9 cellular contexts compared by ENCODE assay signal in the genomic region with DNA sequence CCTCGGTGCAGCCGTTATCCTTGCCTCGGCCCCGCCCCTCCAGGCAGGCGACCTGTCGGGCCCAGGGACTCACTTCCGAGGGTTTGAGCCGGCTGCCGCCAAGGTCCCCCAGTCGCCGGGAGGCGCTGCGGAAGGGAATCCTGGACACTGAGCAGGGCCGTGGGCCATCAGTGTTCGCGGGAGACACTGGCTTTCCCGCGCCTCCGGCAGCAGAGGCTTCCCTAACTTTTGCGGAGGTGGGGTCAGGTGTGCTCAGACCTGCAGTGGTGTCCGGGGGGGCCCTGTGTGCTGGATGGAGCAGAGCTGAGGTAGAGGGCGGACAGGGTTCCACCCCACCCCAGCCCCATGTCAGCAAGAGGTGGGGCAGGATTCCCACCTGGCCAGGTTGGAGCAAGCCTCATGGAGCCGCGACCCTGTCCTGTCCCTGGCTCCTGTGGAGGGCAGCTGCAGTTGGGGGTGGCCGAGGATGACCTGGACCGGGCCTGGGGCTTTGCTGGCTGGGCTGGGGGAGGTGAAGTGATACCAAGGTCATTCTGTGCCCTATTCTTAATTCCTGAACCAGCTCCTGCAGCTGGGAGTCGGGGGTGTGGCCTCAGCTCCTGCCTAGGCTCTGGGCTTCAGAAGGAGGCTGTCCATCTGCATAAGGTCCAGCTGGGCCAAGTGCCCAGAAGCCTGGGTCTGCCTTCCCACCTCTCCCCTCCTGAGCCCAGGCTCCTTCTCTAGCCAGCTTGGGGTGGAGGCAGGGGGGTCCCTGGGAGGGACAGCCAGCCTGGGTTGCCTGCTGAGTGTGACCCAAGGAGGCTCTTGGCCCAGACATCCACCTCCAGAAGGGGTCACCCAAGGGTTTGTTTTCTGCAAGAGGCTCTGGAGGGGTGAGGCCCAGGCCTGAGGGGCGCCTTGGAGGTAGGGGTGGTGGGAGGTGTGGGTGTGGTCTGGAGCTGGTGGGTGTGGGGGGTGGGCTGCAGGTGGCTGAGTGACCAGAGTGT. TPM values are rescaled to one million over a fixed set of nuclear protein-coding genes. Genes with fewer than 3 reads are reported as not detected.
DNase-seq lines count a peak whose midpoint lies in the region; ATAC-seq, FAIRE-seq and TF ChIP-seq lines count a peak whose summit lies in the region.
"Had no signal": no experiment of that assay in that cellular context is flagged by ENCODE, and none has a peak within 500 bp of the region (broad histone marks: within the 10 kb centered on the region; RNA-seq: fewer than 3 reads in every experiment).

No MANE protein-coding gene starts in this region.

- DNase-seq in activated CD4-positive, alpha-beta T cell treated with anti-CD3 and anti-CD28 coated beads, Interleukin-2, amount 10 ng/mL, durations not matched to agents 7 days and 5 days: peak; percentile 33
- no peak for DNase-seq in activated CD4-positive, alpha-beta T cell treated with anti-CD3 and anti-CD28 coated beads, Interleukin-2, amount 50 U/mL, for 48 hours
- DNase-seq in MM.1S (no peak), endodermal cell (peak; percentile 85), retinal pigment epithelial cell (ENCODE audit: low read depth) (no peak), anterior cingulate cortex (lab: John Stamatoyannopoulos, UW) (no peak), pancreas (no peak)
- DNase-seq in activated CD8-positive, alpha-beta memory T cell treated with anti-CD3 and anti-CD28 coated beads, Interleukin-2, amount 50 U/mL, for 4 hours: no peak
- DNase-seq: COR-L47 had no signal

- POLR2A ChIA-PET in activated CD4-positive, alpha-beta T cell treated with anti-CD3 and anti-CD28 coated beads, Interleukin-2, amount 10 ng/mL, durations not matched to agents 7 days and 5 days (lab: Charles Lee): no interaction called here

- peaks cover 5% of the 10 kb centered on the region for H3K4me1 Mint-ChIP-seq in activated CD4-positive, alpha-beta T cell treated with anti-CD3 and anti-CD28 coated beads, Interleukin-2, amount 10 ng/mL, durations not matched to agents 7 days and 5 days
- H3K4me1 Mint-ChIP-seq in endodermal cell: peaks cover 4% of the 10 kb centered on the region

- H3K27me3 Mint-ChIP-seq in activated CD4-positive, alpha-beta T cell treated with anti-CD3 and anti-CD28 coated beads, Interleukin-2, amount 10 ng/mL, durations not matched to agents 7 days and 5 days: no peaks in the 10 kb centered on the region
- peaks cover 7% of the 10 kb centered on the region for H3K27me3 Mint-ChIP-seq in endodermal cell (ENCODE audit: insufficient read depth)

- no peaks in the 10 kb centered on the region for H3K9me2 ChIP-seq in MM.1S (replicated peaks; ENCODE audit: insufficient read depth, low read length)

- ATAC-seq in pancreas: no peak

- H3K4me1 ChIP-seq in MM.1S (ENCODE audit: low read length): peaks cover 4% of the 10 kb centered on the region; the same call in 1 of the 2 replicates
- peaks cover 11% of the 10 kb centered on the region for H3K4me1 ChIP-seq in endodermal cell (ENCODE audit: control insufficient read depth, insufficient read depth, low read length)
- peaks cover 0 to 16% (median 11%) of the 10 kb centered on the region in 3 donors for H3K4me1 ChIP-seq in pancreas

- H3K36me3 ChIP-seq in MM.1S (replicated peaks; ENCODE audit: insufficient read depth, low read length): no peaks in the 10 kb centered on the region
- no peaks in the 10 kb centered on the region for H3K36me3 ChIP-seq in endodermal cell (ENCODE audit: control insufficient read depth, insufficient read depth, low read length)
- H3K36me3 ChIP-seq in pancreas: no peaks in the 10 kb centered on the region

- H3F3A ChIP-seq in MM.1S (ENCODE audit: insufficient read depth, low read length): no peaks in the 10 kb centered on the region

- H4K20me1 ChIP-seq in MM.1S (ENCODE audit: insufficient read depth, low read length): no peaks in the 10 kb centered on the region

- H3K9ac ChIP-seq in MM.1S (ENCODE audit: low read length): no peak overlapping the region
- no peak overlapping the region for H3K9ac ChIP-seq in endodermal cell (ENCODE audit: extremely low read depth, low read length, poor library complexity, severe bottlenecking)

- H3K4me2 ChIP-seq in MM.1S (ENCODE audit: low read depth, low read length): no peak overlapping the region

- H3K4me3 ChIP-seq in MM.1S (ENCODE audit: low read length) (no peak overlapping the region), endodermal cell (ENCODE audit: low read length) (peak overlapping the region; percentile 69), retinal pigment epithelial cell (ENCODE audit: low read length) (peak overlapping the region; percentile 45), pancreas (no peak overlapping the region)

- FAIRE-seq in pancreas (lab: Jason Lieb, UNC): no peak

- intact Hi-C loops in pancreas (cut with DNase I): no loop called here

- TF ChIP-seq CTCF in MM.1S (IDR thresholded peaks at IDR 0.05; ENCODE audit: low read length) (peak; percentile 28), endodermal cell (conservative IDR thresholded peaks at IDR 0.05) (peak; percentile 47), retinal pigment epithelial cell (conservative IDR thresholded peaks at IDR 0.05; ENCODE audit: low read depth, low read length) (peak; percentile 41), pancreas (IDR thresholded peaks at IDR 0.05) (no peak)

- no peak overlapping the region for H3K27ac Mint-ChIP-seq in activated CD4-positive, alpha-beta T cell treated with anti-CD3 and anti-CD28 coated beads, Interleukin-2, amount 10 ng/mL, durations not matched to agents 7 days and 5 days
- no peak overlapping the region for H3K27ac Mint-ChIP-seq in endodermal cell

- no peak overlapping the region for H3K4me3 Mint-ChIP-seq in activated CD4-positive, alpha-beta T cell treated with anti-CD3 and anti-CD28 coated beads, Interleukin-2, amount 10 ng/mL, durations not matched to agents 7 days and 5 days
- H3K4me3 Mint-ChIP-seq in endodermal cell: peak overlapping the region; percentile 53

- 30 to 61% methylated on average over 4 to 28 of the region's 28 CpGs for WGBS in endodermal cell (ENCODE audit: insufficient coverage in 1 of 2, insufficient read length in 1 of 2), 2 experiments
- 74 to 82% methylated on average over 28 of the region's 28 CpGs for WGBS in pancreas, 2 donors

- no peak overlapping the region for H3K27ac ChIP-seq in MM.1S (ENCODE audit: low read length)
- no peak overlapping the region for H3K27ac ChIP-seq in endodermal cell (ENCODE audit: low read depth, low read length)
- no peak overlapping the region for H3K27ac ChIP-seq in pancreas

- H3K9me3 Mint-ChIP-seq in activated CD4-positive, alpha-beta T cell treated with anti-CD3 and anti-CD28 coated beads, Interleukin-2, amount 10 ng/mL, durations not matched to agents 7 days and 5 days: no peaks in the 10 kb centered on the region
- H3K9me3 Mint-ChIP-seq in endodermal cell: no peaks in the 10 kb centered on the region

- H3K36me3 Mint-ChIP-seq in activated CD4-positive, alpha-beta T cell treated with anti-CD3 and anti-CD28 coated beads, Interleukin-2, amount 10 ng/mL, durations not matched to agents 7 days and 5 days (ENCODE audit: low read depth): no peaks in the 10 kb centered on the region
- H3K36me3 Mint-ChIP-seq in endodermal cell (ENCODE audit: low read depth): no peaks in the 10 kb centered on the region

- CTCF ChIA-PET in activated CD4-positive, alpha-beta T cell treated with anti-CD3 and anti-CD28 coated beads, Interleukin-2, amount 10 ng/mL, durations not matched to agents 7 days and 5 days (lab: Charles Lee): interaction anchor here (0.8 kb wide), 1 partner anchor 199 kb away, joined by 3 read pairs; no protein-coding TSS in a partner anchor

- H3K79me2 ChIP-seq in MM.1S (ENCODE audit: low read length): no peaks in the 10 kb centered on the region

- no peaks in the 10 kb centered on the region for H3K9me3 ChIP-seq in MM.1S (replicated peaks; ENCODE audit: insufficient read depth, low read length)
- no peaks in the 10 kb centered on the region for H3K9me3 ChIP-seq in endodermal cell (ENCODE audit: control insufficient read depth, low read length)
- H3K9me3 ChIP-seq in pancreas: no peaks in the 10 kb centered on the region

- H3K27me3 ChIP-seq in MM.1S (replicated peaks; ENCODE audit: insufficient read depth, low read length): peaks cover 82% of the 10 kb centered on the region
- H3K27me3 ChIP-seq in endodermal cell (ENCODE audit: control insufficient read depth, insufficient read depth, low read length, poor library complexity, severe bottlenecking): no peaks in the 10 kb centered on the region
- H3K27me3 ChIP-seq in pancreas: no peaks in the 10 kb centered on the region

- no peak overlapping the region for H2AFZ ChIP-seq in MM.1S (ENCODE audit: low read length)

RNA-seq across cellular contexts. Expression of gene TSPAN4, which starts 8.4 kb away (rescaled TPM):
- total RNA-seq in activated CD4-positive, alpha-beta T cell treated with anti-CD3 and anti-CD28 coated beads, Interleukin-2, amount 10 ng/mL, durations not matched to agents 7 days and 5 days: 1 to 10 TPM; 7.7 to 7.9 TPM
- total RNA-seq in endodermal cell (10 to 100 TPM; 56.8 to 71.1 TPM), pancreas (10 to 100 TPM; 15.3 to 25.0 (median 18.8) TPM)
- 51.9 TPM for polyA plus RNA-seq in endodermal cell (2013, experiment 1 of 2)
- 47.2 TPM for polyA plus RNA-seq in endodermal cell (2013, experiment 2 of 2)
- polyA plus RNA-seq in pancreas: 10 to 100 TPM; 44.0 to 67.2 TPM

RNA-seq across cellular contexts. Expression of gene POLR2L, which starts 8.7 kb away (rescaled TPM):
- total RNA-seq in activated CD4-positive, alpha-beta T cell treated with anti-CD3 and anti-CD28 coated beads, Interleukin-2, amount 10 ng/mL, durations not matched to agents 7 days and 5 days: 10 to 100 TPM; 90.3 to 96.0 TPM
- 100 to 1,000 TPM; 139 to 148 TPM for total RNA-seq in endodermal cell
- polyA plus RNA-seq in endodermal cell (2013, experiment 1 of 2): 111 TPM
- polyA plus RNA-seq in endodermal cell (2013, experiment 2 of 2): 114 TPM
- 10 to 100 TPM; 62.9 to 98.8 (median 68.9) TPM for total RNA-seq in pancreas
- 100 to 1,000 TPM in 1 of 2 donors, 10 to 100 TPM in 1; 64.7 to 110 TPM for polyA plus RNA-seq in pancreas

RNA-seq across cellular contexts. Expression of gene CD151, which starts 18.3 kb away (rescaled TPM):
- 10 to 100 TPM; 35.4 to 37.6 TPM for total RNA-seq in activated CD4-positive, alpha-beta T cell treated with anti-CD3 and anti-CD28 coated beads, Interleukin-2, amount 10 ng/mL, durations not matched to agents 7 days and 5 days
- 100 to 1,000 TPM; 139 to 165 TPM for total RNA-seq in endodermal cell
- polyA plus RNA-seq in endodermal cell (2013, experiment 1 of 2): 153 TPM
- 149 TPM for polyA plus RNA-seq in endodermal cell (2013, experiment 2 of 2)
- total RNA-seq in pancreas: 100 to 1,000 TPM; 163 to 278 (median 233) TPM
- 100 to 1,000 TPM; 256 to 351 TPM for polyA plus RNA-seq in pancreas

RNA-seq across cellular contexts. Expression of gene CRACR2B, which starts 23.4 kb away (rescaled TPM):
- total RNA-seq in activated CD4-positive, alpha-beta T cell treated with anti-CD3 and anti-CD28 coated beads, Interleukin-2, amount 10 ng/mL, durations not matched to agents 7 days and 5 days: 1 to 10 TPM; 7.7 to 8.1 TPM
- total RNA-seq in endodermal cell (10 to 100 TPM; 22.3 to 28.1 TPM), pancreas (100 to 1,000 TPM in 4 of 6 donors, 10 to 100 TPM in 2; 60.6 to 140 (median 108) TPM)
- polyA plus RNA-seq in endodermal cell (2013, experiment 1 of 2): 9.0 TPM
- 6.2 TPM for polyA plus RNA-seq in endodermal cell (2013, experiment 2 of 2)
- 100 to 1,000 TPM; 263 to 378 TPM for polyA plus RNA-seq in pancreas

RNA-seq across cellular contexts. Expression of gene PNPLA2, which starts 32.4 kb away (rescaled TPM):
- 10 to 100 TPM; 68.9 to 71.9 TPM for total RNA-seq in activated CD4-positive, alpha-beta T cell treated with anti-CD3 and anti-CD28 coated beads, Interleukin-2, amount 10 ng/mL, durations not matched to agents 7 days and 5 days
- total RNA-seq in endodermal cell: 10 to 100 TPM; 77.0 to 77.6 TPM
- polyA plus RNA-seq in endodermal cell (2013, experiment 1 of 2): 35.9 TPM
- 30.1 TPM for polyA plus RNA-seq in endodermal cell (2013, experiment 2 of 2)
- 100 to 1,000 TPM in 1 of 6 donors, 10 to 100 TPM in 5; 59.1 to 109 (median 82.1) TPM for total RNA-seq in pancreas
- 100 to 1,000 TPM; 233 to 234 TPM for polyA plus RNA-seq in pancreas

Comparison
In these comparisons a context has a peak if more than half of its experiments do, and no peak if none do; other contexts are left out.
1. DNase-seq: peak in activated CD4-positive, alpha-beta T cell treated with anti-CD3 and anti-CD28 coated beads, Interleukin-2, amount 10 ng/mL, durations not matched to agents 7 days and 5 days (single experiment) and endodermal cell (single experiment); none in activated CD4-positive, alpha-beta T cell treated with anti-CD3 and anti-CD28 coated beads, Interleukin-2, amount 50 U/mL, for 48 hours (0 of 2), MM.1S (single experiment), retinal pigment epithelial cell (single experiment), activated CD8-positive, alpha-beta memory T cell treated with anti-CD3 and anti-CD28 coated beads, Interleukin-2, amount 50 U/mL, for 4 hours (single experiment), anterior cingulate cortex (0 of 58) and pancreas (0 of 6).
2. H3K4me3 ChIP-seq: peak in endodermal cell (single experiment) and retinal pigment epithelial cell (single experiment); none in MM.1S (single experiment) and pancreas (0 of 4).
3. CTCF ChIP-seq: peak in MM.1S (single experiment), endodermal cell (single experiment) and retinal pigment epithelial cell (single experiment); none in pancreas (0 of 4).